Comparison of ENCODE assay signal across 20 cellular contexts in genomic region chr20:45997187-45997586, GRCh38. TPM values are rescaled to one million over a fixed set of nuclear protein-coding genes. Genes with fewer than 3 reads are reported as not detected.
DNase-seq lines count a peak whose midpoint lies in the region; ATAC-seq and TF ChIP-seq lines count a peak whose summit lies in the region.
"Had no signal": no experiment of that assay in that cellular context is flagged by ENCODE, and none has a peak within 500 bp of the region (broad histone marks: within the 10 kb centered on the region; RNA-seq: fewer than 3 reads in every experiment).

No MANE protein-coding gene starts in this region.

- H3K36me3 Mint-ChIP-seq in T-helper 1 cell treated with Interleukin-12 subunit alpha and Interleukin-12 subunit beta and Interleukin-4 antibody, amounts not matched to agents 30 μg/mL and 1 μg/mL, for 36 hours (ENCODE audit: low read depth), result peaks cover 5% of the 10 kb centered on the region
- H3K36me3 Mint-ChIP-seq in T-helper 17 cell (ENCODE audit: low read depth), result no peaks in the 10 kb centered on the region
- H3K36me3 Mint-ChIP-seq in nephron progenitor cell (ENCODE audit: low read depth), result no peaks in the 10 kb centered on the region
- H3K36me3 Mint-ChIP-seq: CD8-positive, alpha-beta T cell had no signal

- no peak overlapping the region for H3K4me3 Mint-ChIP-seq in T-helper 1 cell treated with Interleukin-12 subunit alpha and Interleukin-12 subunit beta and Interleukin-4 antibody, amounts not matched to agents 30 μg/mL and 1 μg/mL, for 36 hours
- H3K4me3 Mint-ChIP-seq in T-helper 17 cell (peak overlapping the region; percentile 41), nephron progenitor cell (no peak overlapping the region)
- H3K4me3 Mint-ChIP-seq: CD8-positive, alpha-beta T cell had no signal

- H3K36me3 ChIP-seq in H7 (replicated peaks; ENCODE audit: control insufficient read depth, insufficient read depth, low read length), result no peaks in the 10 kb centered on the region
- H3K36me3 ChIP-seq: SJCRH30 had no signal

- no peaks in the 10 kb centered on the region for H3K9me3 ChIP-seq in T-helper 17 cell (ENCODE audit: control insufficient read depth, low read length, poor library complexity, severe bottlenecking)
- H3K9me3 ChIP-seq: SJCRH30 had no signal

- H3K27me3 ChIP-seq in H7 (ENCODE audit: control insufficient read depth, insufficient read depth, low read length), result no peaks in the 10 kb centered on the region

- H3K9me3 Mint-ChIP-seq in T-helper 1 cell treated with Interleukin-12 subunit alpha and Interleukin-12 subunit beta and Interleukin-4 antibody, amounts not matched to agents 30 μg/mL and 1 μg/mL, for 36 hours, result no peaks in the 10 kb centered on the region
- no peaks in the 10 kb centered on the region for H3K9me3 Mint-ChIP-seq in nephron progenitor cell
- H3K9me3 Mint-ChIP-seq: CD8-positive, alpha-beta T cell had no signal

- peak overlapping the region; percentile 15 for H3K27ac Mint-ChIP-seq in T-helper 1 cell treated with Interleukin-12 subunit alpha and Interleukin-12 subunit beta and Interleukin-4 antibody, amounts not matched to agents 30 μg/mL and 1 μg/mL, for 36 hours
- H3K27ac Mint-ChIP-seq in T-helper 17 cell, result peak overlapping the region; percentile 91
- peak overlapping the region; percentile 28 for H3K27ac Mint-ChIP-seq in nephron progenitor cell
- H3K27ac Mint-ChIP-seq: CD8-positive, alpha-beta T cell had no signal

- DNase-seq in T-helper 1 cell (no peak), T-helper 17 cell (no peak), nephron progenitor cell (no peak), EL (no peak), H7 (no peak), KBM-7 (no peak)
- DNase-seq in activated CD8-positive, alpha-beta memory T cell treated with anti-CD3 and anti-CD28 coated beads, Interleukin-2, amount 50 U/mL, for 48 hours, result no peak
- DNase-seq: CD8-positive, alpha-beta T cell; DND-41; GF-D8; GOT3; MM.1S; NCI-H1105; NCI-H187 treated with DMSO at 0.1 percent for 48 hours; NCI-H524; OCI-M1; RPMI8226; SJCRH30 had no signal

- ATAC-seq in T-helper 17 cell, result no peak
- ATAC-seq: CD8-positive, alpha-beta T cell; HepG2 had no signal

- H3K4me1 Mint-ChIP-seq in T-helper 1 cell treated with Interleukin-12 subunit alpha and Interleukin-12 subunit beta and Interleukin-4 antibody, amounts not matched to agents 30 μg/mL and 1 μg/mL, for 36 hours (ENCODE audit: low read depth), result peaks cover 45% of the 10 kb centered on the region
- H3K4me1 Mint-ChIP-seq in T-helper 17 cell, result peaks cover 33% of the 10 kb centered on the region
- peaks cover 38% of the 10 kb centered on the region for H3K4me1 Mint-ChIP-seq in nephron progenitor cell

- peaks cover 15% of the 10 kb centered on the region for H3K27me3 Mint-ChIP-seq in T-helper 1 cell treated with Interleukin-12 subunit alpha and Interleukin-12 subunit beta and Interleukin-4 antibody, amounts not matched to agents 30 μg/mL and 1 μg/mL, for 36 hours (ENCODE audit: low read depth)
- no peaks in the 10 kb centered on the region for H3K27me3 Mint-ChIP-seq in T-helper 17 cell
- H3K27me3 Mint-ChIP-seq in nephron progenitor cell (ENCODE audit: low read depth, poor library complexity), result peaks cover 23% of the 10 kb centered on the region

- in situ Hi-C loops in KBM-7 (cut with MboI; ENCODE audit: low pct_unique_long_range_greater_than_20kb, low sequenced_read_pairs), result no loop called here

- H3K4me3 ChIP-seq in H7 (ENCODE audit: insufficient read depth, low read depth, low read length), result no peak overlapping the region
- H3K4me3 ChIP-seq: SJCRH30 had no signal

- no peak for TF ChIP-seq CTCF in nephron progenitor cell (IDR thresholded peaks at IDR 0.05)

RNA-seq across cellular contexts. Expression of gene MMP9, which starts 11.5 kb away (rescaled TPM):
- 1 to 10 TPM; 2.6 to 2.7 TPM for total RNA-seq in T-helper 17 cell
- total RNA-seq in H7 (2014; rRNA removed; shearing (Covaris generic)), result 9.8 and 11.6 TPM in 2 replicates
- total RNA-seq: HepG2 had no signal

RNA-seq across cellular contexts. Expression of gene ZNF335, which starts 25.2 kb away (rescaled TPM):
- 100 to 1,000 TPM in 1 of 2 donors, 10 to 100 TPM in 1; 95.1 to 129 TPM for total RNA-seq in T-helper 17 cell
- total RNA-seq in H7 (2014; rRNA removed; shearing (Covaris generic)), result 15.0 and 18.1 TPM in 2 replicates

RNA-seq across cellular contexts. Expression of gene SLC12A5, which starts 31.8 kb away (rescaled TPM):
- not detected for total RNA-seq in T-helper 17 cell
- total RNA-seq in H7 (2014; rRNA removed; shearing (Covaris generic)), result 1.3 and 4.3 TPM in 2 replicates

Comparison
In these comparisons a context has a peak if more than half of its experiments do, and no peak if none do; other contexts are left out.
1. H3K27ac Mint-ChIP-seq: peak in every context shown above with its lines; median percentile 91 in T-helper 17 cell; 28 in nephron progenitor cell; 15 in T-helper 1 cell treated with Interleukin-12 subunit alpha and Interleukin-12 subunit beta and Interleukin-4 antibody, amounts not matched to agents 30 μg/mL and 1 μg/mL, for 36 hours.